In genomic region chr15:37370938-37371337, GRCh38 we compare ENCODE assay signal across 19 cellular contexts.
"Had no signal": no experiment of that assay in that cellular context is flagged by ENCODE, and none has a peak within 500 bp of the region (broad histone marks: within the 10 kb centered on the region; RNA-seq: fewer than 3 reads in every experiment).

No MANE protein-coding gene starts in this region.

- ATAC-seq: heart left ventricle; naive thymus-derived CD8-positive, alpha-beta T cell; sciatic nerve; stimulated activated memory B cell treated with anti-CD40 and anti-IgM and Interleukin-4, amounts not matched to agents 10 μg/mL and 1 μg/mL and 100 μg/mL, for 72 hours had no signal

- H3K4me3 ChIP-seq: coronary artery, heart left ventricle, spleen, testis, tibial nerve had no signal

- DNase-seq: effector CD4-positive, alpha-beta T cell; endodermal cell; erythroblast; foreskin melanocyte; heart left ventricle; hypothalamus; kidney glomerular epithelial cell; mesendoderm; naive thymus-derived CD8-positive, alpha-beta T cell; posterior cingulate gyrus; spleen; stimulated activated CD4-positive, alpha-beta T cell treated with anti-CD3 and anti-CD28 coated beads, Interleukin-15, amount 100 ng/mL, for 24 hours; stimulated activated CD4-positive, alpha-beta T cell treated with anti-CD3 and anti-CD28 coated beads, Interleukin-1b, Interleukin-23, amount 100 ng/mL, for 48 hours; stimulated activated CD4-positive, alpha-beta T cell treated with anti-CD3 and anti-CD28 coated beads, Interleukin-4, amount 100 ng/mL, for 24 hours; testis had no signal
